Comparison of ENCODE assay signal across 18 cellular contexts in the genomic region with DNA sequence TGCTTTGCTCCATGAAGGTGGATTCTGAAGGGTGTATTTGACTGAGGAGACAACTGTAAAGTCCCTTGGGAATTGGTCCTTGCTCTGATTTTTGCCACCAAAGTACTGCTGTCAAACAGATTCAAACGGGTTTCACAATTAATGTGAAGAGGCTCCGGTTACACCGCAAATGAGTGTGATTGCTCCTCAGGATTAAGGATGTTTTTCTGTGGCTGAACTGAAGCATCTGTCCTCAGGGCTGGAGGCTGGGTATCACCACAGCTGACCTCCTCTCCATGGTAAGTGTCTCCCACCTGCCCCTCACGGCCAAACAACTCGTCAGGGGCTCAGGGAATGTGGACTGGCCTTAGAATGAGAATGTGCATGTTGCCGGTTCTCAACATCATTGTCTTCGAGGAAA.
A peak's percentile ranks its signal among the peaks of the same experiment; 100 is the strongest.
DNase-seq lines count a peak whose midpoint lies in the region; ATAC-seq, FAIRE-seq and TF ChIP-seq lines count a peak whose summit lies in the region.
"Had no signal": no experiment of that assay in that cellular context is flagged by ENCODE, and none has a peak within 500 bp of the region (broad histone marks: within the 10 kb centered on the region; RNA-seq: fewer than 3 reads in every experiment).

No MANE protein-coding gene starts in this region.

- no peak overlapping the region for H3K4me2 ChIP-seq in GM23338
- H3K4me2 ChIP-seq: KMS-11, SK-N-SH had no signal

- TF ChIP-seq CTCF in GM23338 (conservative IDR thresholded peaks at IDR 0.05; ENCODE audit: low read depth in 2 of 2) = no peak

- peaks cover 3% of the 10 kb centered on the region for H3K27me3 Mint-ChIP-seq in GM23338 (ENCODE audit: insufficient read depth, low read depth, poor library complexity)
- peaks cover 5% of the 10 kb centered on the region for H3K27me3 Mint-ChIP-seq in activated naive CD8-positive, alpha-beta T cell treated with anti-CD3 and anti-CD28 coated beads, Interleukin-2, amount 50 U/mL, for 24 hours

- TF ChIP-seq POLR2A in GM12891 (IDR thresholded peaks at IDR 0.05; ENCODE audit: low read depth, low read length) = no peak

- ATAC-seq in GM23338 = no peak
- no peak for ATAC-seq in activated naive CD8-positive, alpha-beta T cell treated with anti-CD3 and anti-CD28 coated beads, Interleukin-2, amount 50 U/mL, for 24 hours
- no peak for ATAC-seq in HG03354 (IDR thresholded peaks at IDR 0.05; ENCODE audit: poor library complexity, severe bottlenecking, unreplicated experiment)

- H3K27ac ChIP-seq in GM23338 (ENCODE audit: low read depth) = no peak overlapping the region
- H3K27ac ChIP-seq: C4-2B, KMS-11 had no signal

- H2AFZ ChIP-seq in GM23338 = 0 out of 2 replicates have a peak overlapping the region, but pooled peaks have one; percentile 18

- H3K4me1 ChIP-seq in GM23338 (ENCODE audit: insufficient read depth) = peaks cover 15% of the 10 kb centered on the region

- peaks cover 13% of the 10 kb centered on the region for H3K9me3 Mint-ChIP-seq in GM23338
- peaks cover 6% of the 10 kb centered on the region for H3K9me3 Mint-ChIP-seq in activated naive CD8-positive, alpha-beta T cell treated with anti-CD3 and anti-CD28 coated beads, Interleukin-2, amount 50 U/mL, for 24 hours

- peaks cover 9% of the 10 kb centered on the region for H3K4me1 Mint-ChIP-seq in GM23338
- no peaks in the 10 kb centered on the region for H3K4me1 Mint-ChIP-seq in activated naive CD8-positive, alpha-beta T cell treated with anti-CD3 and anti-CD28 coated beads, Interleukin-2, amount 50 U/mL, for 24 hours

- H3K4me3 Mint-ChIP-seq in GM23338 = no peak overlapping the region
- no peak overlapping the region for H3K4me3 Mint-ChIP-seq in activated naive CD8-positive, alpha-beta T cell treated with anti-CD3 and anti-CD28 coated beads, Interleukin-2, amount 50 U/mL, for 24 hours

- H3K36me3 ChIP-seq in GM23338 (ENCODE audit: insufficient read depth) = no peaks in the 10 kb centered on the region

- H3K36me3 Mint-ChIP-seq in GM23338 (ENCODE audit: low read depth) = no peaks in the 10 kb centered on the region
- no peaks in the 10 kb centered on the region for H3K36me3 Mint-ChIP-seq in activated naive CD8-positive, alpha-beta T cell treated with anti-CD3 and anti-CD28 coated beads, Interleukin-2, amount 50 U/mL, for 24 hours (ENCODE audit: low read depth)

- no peaks in the 10 kb centered on the region for H4K20me1 ChIP-seq in GM23338 (replicated peaks; ENCODE audit: insufficient read depth)

- no peak overlapping the region for H3K27ac Mint-ChIP-seq in GM23338
- no peak overlapping the region for H3K27ac Mint-ChIP-seq in activated naive CD8-positive, alpha-beta T cell treated with anti-CD3 and anti-CD28 coated beads, Interleukin-2, amount 50 U/mL, for 24 hours

- FAIRE-seq in GM12891 (lab: Jason Lieb, UNC) = no peak
- FAIRE-seq: RCC 7860 had no signal

- no peak overlapping the region for H3K4me3 ChIP-seq in GM23338

- H3K9me2 ChIP-seq in GM23338 (ENCODE audit: insufficient read depth) = no peaks in the 10 kb centered on the region; the same call in 1 of the 2 replicates
- H3K9me2 ChIP-seq: SK-N-SH had no signal

- H3K79me2 ChIP-seq in GM23338 (replicated peaks; ENCODE audit: insufficient read depth) = no peaks in the 10 kb centered on the region

- H3K27me3 ChIP-seq in GM23338 (ENCODE audit: insufficient read depth) = no peaks in the 10 kb centered on the region

- H3F3A ChIP-seq in GM23338 (replicated peaks; ENCODE audit: low read depth) = 0 out of 2 replicates have a peak, but pooled peaks cover 3% of the 10 kb centered on the region

- DNase-seq in GM23338 (ENCODE audit: low spot score) (no peak), NCI-H1436 treated with DMSO at 0.1 percent for 48 hours (lab: John Stamatoyannopoulos, UW) (peak; percentile 10), NCI-H2171 treated with DMSO at 0.1 percent for 48 hours (lab: John Stamatoyannopoulos, UW) (peak; percentile 59), islet precursor cell (peak; percentile 30), GM12891 (ENCODE audit: insufficient read length, low spot score) (no peak), epidermal melanocyte (ENCODE audit: insufficient read length, low spot score) (no peak)
- no peak for DNase-seq in activated naive CD8-positive, alpha-beta T cell treated with anti-CD3 and anti-CD28 coated beads, Interleukin-2, amount 50 U/mL, for 24 hours
- DNase-seq: EL, GOT3, NCI-H1694 treated with DMSO at 0.1 percent for 48 hours, NCI-H345, Right ventricle myocardium superior, SK-N-SH, T-helper 1 cell had no signal

TF ChIP-seq in GM23338, 12 proteins besides CTCF, POLR2A, EP300 and RAD21:
- TF ChIP-seq EZH2 (IDR thresholded peaks at IDR 0.05; ENCODE audit: low read depth, unreplicated experiment) (no peak), EZH2phosphoT487 (IDR thresholded peaks at IDR 0.05; ENCODE audit: unreplicated experiment) (no peak), ZNF114 (CRISPR knock-in tag; IDR thresholded peaks at IDR 0.05) (no peak)
- TF ChIP-seq, protein P1, sequence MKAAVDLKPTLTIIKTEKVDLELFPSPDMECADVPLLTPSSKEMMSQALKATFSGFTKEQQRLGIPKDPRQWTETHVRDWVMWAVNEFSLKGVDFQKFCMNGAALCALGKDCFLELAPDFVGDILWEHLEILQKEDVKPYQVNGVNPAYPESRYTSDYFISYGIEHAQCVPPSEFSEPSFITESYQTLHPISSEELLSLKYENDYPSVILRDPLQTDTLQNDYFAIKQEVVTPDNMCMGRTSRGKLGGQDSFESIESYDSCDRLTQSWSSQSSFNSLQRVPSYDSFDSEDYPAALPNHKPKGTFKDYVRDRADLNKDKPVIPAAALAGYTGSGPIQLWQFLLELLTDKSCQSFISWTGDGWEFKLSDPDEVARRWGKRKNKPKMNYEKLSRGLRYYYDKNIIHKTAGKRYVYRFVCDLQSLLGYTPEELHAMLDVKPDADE (IDR thresholded peaks at IDR 0.05) = no peak

TF ChIP-seq in GM12891, 5 proteins besides CTCF, POLR2A, EP300 and RAD21:
- TF ChIP-seq SPI1 (IDR thresholded peaks at IDR 0.05; ENCODE audit: low read depth, low read length) (no peak), TAF1 (IDR thresholded peaks at IDR 0.05; ENCODE audit: low read depth, low read length) (no peak), PAX5 (IDR thresholded peaks at IDR 0.05; ENCODE audit: insufficient read depth, low read length, severe bottlenecking) (no peak), POLR2AphosphoS5 (IDR thresholded peaks at IDR 0.05; ENCODE audit: low read depth, low read length) (no peak), POU2F2 (IDR thresholded peaks at IDR 0.05; ENCODE audit: low read depth, low read length) (no peak)

Comparison
In these comparisons a context has a peak if more than half of its experiments do, and no peak if none do; other contexts are left out.
1. DNase-seq: peak in NCI-H1436 treated with DMSO at 0.1 percent for 48 hours (single experiment), NCI-H2171 treated with DMSO at 0.1 percent for 48 hours (single experiment) and islet precursor cell (single experiment); none in GM23338 (single experiment), GM12891 (single experiment), activated naive CD8-positive, alpha-beta T cell treated with anti-CD3 and anti-CD28 coated beads, Interleukin-2, amount 50 U/mL, for 24 hours (single experiment) and epidermal melanocyte (single experiment).